Comparison of ENCODE assay signal across 9 cellular contexts in genomic region chr19:48568345-48568886, GRCh38. TPM values are rescaled to one million over a fixed set of nuclear protein-coding genes. Genes with fewer than 3 reads are reported as not detected.
DNase-seq lines count a peak whose midpoint lies in the region; ATAC-seq, FAIRE-seq and TF ChIP-seq lines count a peak whose summit lies in the region.
"Had no signal": no experiment of that assay in that cellular context is flagged by ENCODE, and none has a peak within 500 bp of the region (broad histone marks: within the 10 kb centered on the region; RNA-seq: fewer than 3 reads in every experiment).

No MANE protein-coding gene starts in this region.

- H3K4me3 ChIP-seq in AG04450 (ENCODE audit: low read depth, low read length) (peak overlapping the region; percentile 32; the same call in 1 of the 2 replicates), iPS-18a (ENCODE audit: low read length) (peak overlapping the region; percentile 45), skeletal muscle tissue (ENCODE audit: low read length in 3 of 3) (peak overlapping the region in 2 of 3 donors; percentile 48 to 49)

- no peaks in the 10 kb centered on the region for H3K27me3 ChIP-seq in AG04450 (ENCODE audit: control insufficient read depth, insufficient read depth, low read length)
- H3K27me3 ChIP-seq in iPS-18a (ENCODE audit: control insufficient read depth, insufficient read depth, low read length) = no peaks in the 10 kb centered on the region
- H3K27me3 ChIP-seq in skeletal muscle tissue (ENCODE audit: control insufficient read depth in 3 of 3, insufficient read depth in 3 of 3, low read length in 3 of 3) = no peaks in the 10 kb centered on the region

- H3K9me3 ChIP-seq in AG04450 (ENCODE audit: control insufficient read depth, insufficient read depth, low read length) (no peaks in the 10 kb centered on the region), iPS-18a (ENCODE audit: control insufficient read depth, low read depth, low read length) (no peaks in the 10 kb centered on the region), skeletal muscle tissue (ENCODE audit: control insufficient read depth in 3 of 3, low read length in 3 of 3) (no peaks in the 10 kb centered on the region)

- H3K36me3 ChIP-seq in iPS-18a (ENCODE audit: control insufficient read depth, low read depth, low read length) (no peaks in the 10 kb centered on the region), skeletal muscle tissue (ENCODE audit: control insufficient read depth in 3 of 3, insufficient read depth in 3 of 3, low read length in 3 of 3) (no peaks in the 10 kb centered on the region)

- FAIRE-seq in HTR-8/SVneo (lab: Jason Lieb, UNC) = peak; percentile 65

- TF ChIP-seq CTCF in AG04450 (IDR thresholded peaks at IDR 0.05; ENCODE audit: low read depth, low read length) = no peak

- H3K27ac ChIP-seq in AG04450 (ENCODE audit: low read depth, low read length) (peak overlapping the region; percentile 71), iPS-18a (ENCODE audit: low read length) (no peak overlapping the region), skeletal muscle tissue (ENCODE audit: low read depth, low read length) (peak overlapping the region; percentile 86)

- H3K4me1 ChIP-seq in iPS-18a (ENCODE audit: control insufficient read depth, low read depth, low read length) (peaks cover 3% of the 10 kb centered on the region), skeletal muscle tissue (ENCODE audit: control insufficient read depth in 3 of 3, insufficient read depth in 3 of 3, low read length in 3 of 3) (peaks cover 10 to 15% (median 13%) of the 10 kb centered on the region in 3 donors)

- ATAC-seq in HG03175 (IDR thresholded peaks at IDR 0.05; ENCODE audit: unreplicated experiment) (no peak), GM21737 (IDR thresholded peaks at IDR 0.05; ENCODE audit: unreplicated experiment) (no peak)

- H3K9ac ChIP-seq in iPS-18a (ENCODE audit: low read length) (peak overlapping the region; percentile 9), skeletal muscle tissue (ENCODE audit: low read depth in 1 of 3, low read length in 3 of 3) (peak overlapping the region; percentile 40 to 56 (median 51))

- POLR2A ChIA-PET in AG04450 (lab: Yijun Ruan, JAX) = interaction anchor here (0.5 to 1.1 kb wide), 4 partner anchors 8 to 215 kb away, joined by 3 to 6 read pairs (median 4); no protein-coding TSS in a partner anchor

- DNase-seq in AG04450 (ENCODE audit: low read depth, low spot score) (peak; percentile 59), HTR-8/SVneo (ENCODE audit: insufficient read length, low spot score) (peak; percentile 86), astrocyte of the hippocampus (ENCODE audit: low read depth, low spot score) (peak; percentile 96), NCI-H1092 (lab: John Stamatoyannopoulos, UW) (no peak)

- CTCF ChIA-PET in AG04450 (lab: Charles Lee) = interaction anchor here (0.6 to 1.6 kb wide), 4 partner anchors 16 to 217 kb away, joined by 4 to 7 read pairs (median 6); no protein-coding TSS in a partner anchor

RNA-seq across cellular contexts. Expression of gene SULT2B1, which starts 16.4 kb away (rescaled TPM):
- polyA plus RNA-seq in AG04450 (2011; rRNA removed) = 0.12 and 0.20 TPM in 2 replicates
- not detected in 2 replicates for polyA minus RNA-seq in AG04450 (2011; rRNA and poly(A)+ RNA removed)
- not detected for total RNA-seq in skeletal muscle tissue

RNA-seq across cellular contexts. Expression of gene SPACA4, which starts 38.1 kb away (rescaled TPM):
- polyA plus RNA-seq in AG04450 (2011; rRNA removed) = not detected in 2 replicates
- polyA minus RNA-seq in AG04450 (2011; rRNA and poly(A)+ RNA removed) = not detected in 2 replicates
- not detected for total RNA-seq in skeletal muscle tissue
- total RNA-seq: urinary bladder had no signal
- polyA plus RNA-seq: urinary bladder had no signal

RNA-seq across cellular contexts. Expression of gene FAM83E, which starts 46.5 kb away (rescaled TPM):
- polyA plus RNA-seq in AG04450 (2011; rRNA removed) = not detected in 2 replicates
- polyA minus RNA-seq in AG04450 (2011; rRNA and poly(A)+ RNA removed) = 0.65 TPM in 1 of 2 replicates, not detected in the other
- total RNA-seq in skeletal muscle tissue = 1.6 TPM

RNA-seq across cellular contexts. Expression of gene RPL18, which starts 50.6 kb away (rescaled TPM):
- polyA plus RNA-seq in AG04450 (2011; rRNA removed) = 1,020 and 1,259 TPM in 2 replicates
- polyA minus RNA-seq in AG04450 (2011; rRNA and poly(A)+ RNA removed) = 587 and 645 TPM in 2 replicates
- 2,225 TPM for total RNA-seq in skeletal muscle tissue

RNA-seq across cellular contexts. Expression of gene SPHK2, which starts 50.9 kb away (rescaled TPM):
- polyA plus RNA-seq in AG04450 (2011; rRNA removed) = 4.6 and 6.1 TPM in 2 replicates
- polyA minus RNA-seq in AG04450 (2011; rRNA and poly(A)+ RNA removed) = 6.1 and 6.6 TPM in 2 replicates
- total RNA-seq in skeletal muscle tissue = 2.1 TPM
